In the genomic region with DNA sequence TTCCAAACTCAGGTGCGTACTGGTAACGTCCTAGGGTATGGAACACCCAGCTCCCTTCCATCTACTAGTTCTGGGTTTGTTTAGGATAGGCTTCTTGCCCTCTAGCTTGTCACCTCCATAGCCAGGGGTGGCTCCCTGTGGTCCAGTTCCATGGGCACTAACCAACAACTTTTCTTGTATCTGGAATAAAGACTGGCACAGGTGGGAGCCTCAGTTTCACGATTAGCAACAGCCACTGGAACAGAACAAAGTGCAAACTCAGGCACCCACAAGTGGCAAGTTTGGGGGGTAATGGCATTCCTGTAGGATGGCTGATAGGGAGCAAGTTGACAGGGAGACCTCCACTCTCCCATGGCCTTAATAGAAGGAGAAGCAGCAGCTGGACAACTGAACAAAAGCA, we compare ENCODE assay signal across 15 cellular contexts. TPM values are rescaled to one million over a fixed set of nuclear protein-coding genes. Genes with fewer than 3 reads are reported as not detected.
DNase-seq lines count a peak whose midpoint lies in the region; ATAC-seq and TF ChIP-seq lines count a peak whose summit lies in the region.
"Had no signal": no experiment of that assay in that cellular context is flagged by ENCODE, and none has a peak within 500 bp of the region (broad histone marks: within the 10 kb centered on the region; RNA-seq: fewer than 3 reads in every experiment).

No MANE protein-coding gene starts in this region.

- intact Hi-C loops in cardiac septum (cut with DNase I) (no loop called here), left cardiac atrium (cut with DNase I) (loop anchor here (10.0 kb wide), 2 partner anchors 197 to 257 kb away; a partner anchor contains a TSS)

- no peaks in the 10 kb centered on the region for H4K20me1 ChIP-seq in GM23338 (replicated peaks; ENCODE audit: insufficient read depth)

- no peak for TF ChIP-seq CTCF in foreskin keratinocyte (conservative IDR thresholded peaks at IDR 0.05)
- no peak for TF ChIP-seq CTCF in GM10248 (IDR thresholded peaks at IDR 0.05; ENCODE audit: control extremely low read depth, extremely low read depth, low read depth, missing control alignments)
- TF ChIP-seq CTCF in GM23338 (conservative IDR thresholded peaks at IDR 0.05; ENCODE audit: low read depth in 2 of 2) = no peak

- no peaks in the 10 kb centered on the region for H3K27me3 ChIP-seq in stomach smooth muscle (ENCODE audit: control insufficient read depth in 1 of 2, insufficient read depth in 2 of 2, low read length in 2 of 2)
- peaks cover 16% of the 10 kb centered on the region for H3K27me3 ChIP-seq in foreskin keratinocyte
- no peaks in the 10 kb centered on the region for H3K27me3 ChIP-seq in GM23338 (ENCODE audit: insufficient read depth)

- POLR2A ChIA-PET in GM10248 (lab: Yijun Ruan, JAX) = no interaction called here

- H3K9me2 ChIP-seq in GM23338 (ENCODE audit: insufficient read depth) = no peaks in the 10 kb centered on the region

- no peak overlapping the region for H2AFZ ChIP-seq in GM23338

- H3K27me3 Mint-ChIP-seq in GM23338 (ENCODE audit: insufficient read depth, low read depth, poor library complexity) = peaks cover 7% of the 10 kb centered on the region

- peak overlapping the region in 1 of 2 donors; percentile 62 for H3K9ac ChIP-seq in stomach smooth muscle (ENCODE audit: low read length in 2 of 2)

- peaks cover 3% of the 10 kb centered on the region; the same call in 1 of the 3 replicates for H3K9me3 Mint-ChIP-seq in GM23338

- no peaks in the 10 kb centered on the region for H3K36me3 Mint-ChIP-seq in GM23338 (ENCODE audit: low read depth)

- H3K27ac ChIP-seq in caudate nucleus (ENCODE audit: low read depth, low read length) = peak overlapping the region; percentile 19
- H3K27ac ChIP-seq in stomach smooth muscle (ENCODE audit: low read length) = peak overlapping the region; percentile 78
- no peak overlapping the region for H3K27ac ChIP-seq in foreskin keratinocyte
- H3K27ac ChIP-seq in GM23338 (ENCODE audit: low read depth) = no peak overlapping the region

- peaks cover 16% of the 10 kb centered on the region; the same call in 2 of the 3 replicates for H3K4me1 Mint-ChIP-seq in GM23338

- H3K36me3 ChIP-seq in stomach smooth muscle (ENCODE audit: control insufficient read depth in 2 of 2, insufficient read depth in 2 of 2, low read length in 2 of 2) = no peaks in the 10 kb centered on the region
- H3K36me3 ChIP-seq in GM23338 (ENCODE audit: insufficient read depth) = no peaks in the 10 kb centered on the region

- no peaks in the 10 kb centered on the region for H3K9me3 ChIP-seq in stomach smooth muscle (ENCODE audit: control insufficient read depth in 2 of 2, low read length in 2 of 2)

- H3K4me1 ChIP-seq in stomach smooth muscle (ENCODE audit: control insufficient read depth, insufficient read depth, low read length) (peaks cover 62% of the 10 kb centered on the region), foreskin keratinocyte (peaks cover 15% of the 10 kb centered on the region), GM23338 (ENCODE audit: insufficient read depth) (peaks cover 6% of the 10 kb centered on the region; the same call in 1 of the 2 replicates)

- no peak overlapping the region for H3K4me3 Mint-ChIP-seq in GM23338

- H3K79me2 ChIP-seq in GM23338 (replicated peaks; ENCODE audit: insufficient read depth) = no peaks in the 10 kb centered on the region

- ATAC-seq in left cardiac atrium (no peak), foreskin keratinocyte (no peak), GM23338 (no peak)
- ATAC-seq: HCT116 had no signal

- H3K4me3 ChIP-seq in stomach smooth muscle (ENCODE audit: low read length in 2 of 2) (no peak overlapping the region), GM23338 (no peak overlapping the region)
- H3K4me3 ChIP-seq: GM12878 had no signal

- CTCF ChIA-PET in GM10248 (lab: Yijun Ruan, JAX) = interaction anchor here (1.5 to 9.4 kb wide), 3 partner anchors 11 to 64 kb away, joined by 4 to 201 read pairs (median 11); a partner anchor contains a TSS

- no peak overlapping the region for H3K27ac Mint-ChIP-seq in GM23338

- no peak overlapping the region for H3K4me2 ChIP-seq in GM23338

- no peaks in the 10 kb centered on the region for H3F3A ChIP-seq in GM23338 (replicated peaks; ENCODE audit: low read depth)

- DNase-seq in cardiac septum (ENCODE audit: low spot score) (peak; percentile 27), left cardiac atrium (no peak), caudate nucleus (lab: John Stamatoyannopoulos, UW) (no peak), mesenteric fat pad (ENCODE audit: low spot score) (peak; percentile 45), foreskin keratinocyte (no peak), GM10248 (ENCODE audit: extremely low spot score) (no peak), GM23338 (ENCODE audit: low spot score) (no peak)
- DNase-seq: C1 segment of cervical spinal cord, COR-L47, NCI-H1436, NCI-H2081, NCI-H524 had no signal

TF ChIP-seq in GM23338, 12 proteins besides CTCF, POLR2A, EP300 and RAD21 (continues in another document):
- no peak for TF ChIP-seq ZNF114 (CRISPR knock-in tag; IDR thresholded peaks at IDR 0.05)
- TF ChIP-seq, protein P1, sequence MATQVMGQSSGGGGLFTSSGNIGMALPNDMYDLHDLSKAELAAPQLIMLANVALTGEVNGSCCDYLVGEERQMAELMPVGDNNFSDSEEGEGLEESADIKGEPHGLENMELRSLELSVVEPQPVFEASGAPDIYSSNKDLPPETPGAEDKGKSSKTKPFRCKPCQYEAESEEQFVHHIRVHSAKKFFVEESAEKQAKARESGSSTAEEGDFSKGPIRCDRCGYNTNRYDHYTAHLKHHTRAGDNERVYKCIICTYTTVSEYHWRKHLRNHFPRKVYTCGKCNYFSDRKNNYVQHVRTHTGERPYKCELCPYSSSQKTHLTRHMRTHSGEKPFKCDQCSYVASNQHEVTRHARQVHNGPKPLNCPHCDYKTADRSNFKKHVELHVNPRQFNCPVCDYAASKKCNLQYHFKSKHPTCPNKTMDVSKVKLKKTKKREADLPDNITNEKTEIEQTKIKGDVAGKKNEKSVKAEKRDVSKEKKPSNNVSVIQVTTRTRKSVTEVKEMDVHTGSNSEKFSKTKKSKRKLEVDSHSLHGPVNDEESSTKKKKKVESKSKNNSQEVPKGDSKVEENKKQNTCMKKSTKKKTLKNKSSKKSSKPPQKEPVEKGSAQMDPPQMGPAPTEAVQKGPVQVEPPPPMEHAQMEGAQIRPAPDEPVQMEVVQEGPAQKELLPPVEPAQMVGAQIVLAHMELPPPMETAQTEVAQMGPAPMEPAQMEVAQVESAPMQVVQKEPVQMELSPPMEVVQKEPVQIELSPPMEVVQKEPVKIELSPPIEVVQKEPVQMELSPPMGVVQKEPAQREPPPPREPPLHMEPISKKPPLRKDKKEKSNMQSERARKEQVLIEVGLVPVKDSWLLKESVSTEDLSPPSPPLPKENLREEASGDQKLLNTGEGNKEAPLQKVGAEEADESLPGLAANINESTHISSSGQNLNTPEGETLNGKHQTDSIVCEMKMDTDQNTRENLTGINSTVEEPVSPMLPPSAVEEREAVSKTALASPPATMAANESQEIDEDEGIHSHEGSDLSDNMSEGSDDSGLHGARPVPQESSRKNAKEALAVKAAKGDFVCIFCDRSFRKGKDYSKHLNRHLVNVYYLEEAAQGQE (IDR thresholded peaks at IDR 0.05; ENCODE audit: unreplicated experiment) = no peak
- no peak for TF ChIP-seq ZNF331 (CRISPR knock-in tag; IDR thresholded peaks at IDR 0.05; ENCODE audit: low read depth)
- TF ChIP-seq JUNB (IDR thresholded peaks at IDR 0.05; ENCODE audit: unreplicated experiment) = no peak
- no peak for TF ChIP-seq CREB1 (CRISPR knock-in tag; IDR thresholded peaks at IDR 0.05; ENCODE audit: low read depth)
- no peak for TF ChIP-seq POLR2AphosphoS5 (IDR thresholded peaks at IDR 0.05; ENCODE audit: low read depth)

RNA-seq across cellular contexts. Expression of a gene that starts 5.6 kb away (rescaled TPM):
- 28.2 TPM for total RNA-seq in cardiac septum
- 10 to 100 TPM; 47.0 to 52.2 TPM for total RNA-seq in left cardiac atrium
- 166 TPM for total RNA-seq in mesenteric fat pad
- 67.8 and 70.8 TPM in 2 replicates for total RNA-seq in foreskin keratinocyte
- 62.4 and 67.2 TPM in 2 replicates for polyA plus RNA-seq in foreskin keratinocyte
- 70.8 and 72.3 TPM in 2 replicates for total RNA-seq in GM23338 (2014; rRNA removed; shearing (Covaris generic))
- polyA plus RNA-seq in GM23338 (2016; fragmentation: Nextera tagmentation; extraction: Ambion mirVana) = 31.7 and 32.0 TPM in 2 replicates

RNA-seq across cellular contexts. Expression of a gene that starts 49.1 kb away (rescaled TPM):
- total RNA-seq in cardiac septum = 1.6 TPM
- 1 to 10 TPM; 1.7 to 2.7 TPM for total RNA-seq in left cardiac atrium
- 11.5 TPM for total RNA-seq in mesenteric fat pad
- total RNA-seq in foreskin keratinocyte = not detected in 2 replicates
- not detected in 2 replicates for polyA plus RNA-seq in foreskin keratinocyte
- total RNA-seq in GM23338 (2014; rRNA removed; shearing (Covaris generic)) = not detected in 2 replicates
- polyA plus RNA-seq in GM23338 (2016; fragmentation: Nextera tagmentation; extraction: Ambion mirVana) = not detected in 2 replicates
- total RNA-seq: GM12878 had no signal

RNA-seq across cellular contexts. Expression of a gene that starts 59.8 kb away (rescaled TPM):
- total RNA-seq in cardiac septum = 47.6 TPM
- 10 to 100 TPM; 27.9 to 55.0 TPM for total RNA-seq in left cardiac atrium
- 14.3 TPM for total RNA-seq in mesenteric fat pad
- total RNA-seq in foreskin keratinocyte = 4.6 and 4.7 TPM in 2 replicates
- polyA plus RNA-seq in foreskin keratinocyte = 4.0 and 4.1 TPM in 2 replicates
- total RNA-seq in GM23338 (2014; rRNA removed; shearing (Covaris generic)) = 2.7 and 4.1 TPM in 2 replicates
- 1.1 and 1.3 TPM in 2 replicates for polyA plus RNA-seq in GM23338 (2016; fragmentation: Nextera tagmentation; extraction: Ambion mirVana)

Comparison
In these comparisons a context has a peak if more than half of its experiments do, and no peak if none do; other contexts are left out.
1. DNase-seq: peak in cardiac septum (single experiment) and mesenteric fat pad (single experiment); none in left cardiac atrium (single experiment), caudate nucleus (0 of 61), foreskin keratinocyte (0 of 2), GM10248 (single experiment) and GM23338 (single experiment).
2. H3K27ac ChIP-seq: peak in caudate nucleus (single experiment) and stomach smooth muscle (single experiment); none in foreskin keratinocyte (single experiment) and GM23338 (single experiment).